8 cellular contexts compared by ENCODE assay signal in the genomic region with DNA sequence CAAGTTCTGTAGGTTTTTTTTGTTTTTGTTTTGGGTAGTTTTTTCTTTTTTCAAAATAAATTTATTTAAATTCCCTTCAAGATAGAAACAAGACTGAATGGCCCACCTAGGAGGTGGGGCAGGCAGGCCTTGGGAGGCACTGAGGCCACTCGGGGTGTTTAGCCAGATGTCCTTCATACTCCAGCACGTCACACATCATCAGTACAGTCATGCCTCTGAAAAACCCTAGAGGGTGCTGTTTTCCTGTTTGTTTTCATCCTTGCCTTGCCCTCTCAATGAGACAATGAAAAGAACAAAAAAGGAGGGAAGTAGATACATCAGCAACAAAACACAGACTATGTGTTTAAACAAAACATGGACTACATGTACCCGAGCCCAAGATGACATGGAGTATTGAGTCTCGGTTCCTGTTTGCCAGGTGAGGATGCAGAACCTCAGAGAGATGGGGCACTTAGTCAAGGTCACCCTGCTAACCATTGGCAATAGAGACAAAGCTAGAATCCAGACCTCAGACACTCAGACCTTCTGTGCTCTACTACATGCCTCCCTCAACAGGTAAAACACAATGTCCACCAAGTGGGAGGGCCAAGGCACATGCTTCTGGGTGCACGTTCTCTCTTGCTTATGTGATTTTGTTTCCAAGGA. TPM values are rescaled to one million over a fixed set of nuclear protein-coding genes. Genes with fewer than 3 reads are reported as not detected.
DNase-seq lines count a peak whose midpoint lies in the region; ATAC-seq and TF ChIP-seq lines count a peak whose summit lies in the region.

No MANE protein-coding gene starts in this region.

- peak; percentile 73 to 75 for TF ChIP-seq CTCF in mammary epithelial cell (conservative IDR thresholded peaks at IDR 0.05 in 1 of 2, IDR thresholded peaks at IDR 0.05 in 1 of 2; ENCODE audit: extremely low read depth in 1 of 2, insufficient read depth in 1 of 2, low read depth in 1 of 2, low read length in 2 of 2)

- H4K20me1 ChIP-seq in mammary epithelial cell (ENCODE audit: insufficient read depth, low read length), result no peaks in the 10 kb centered on the region

- intact Hi-C loops in mammary epithelial cell (cut with micrococcal nuclease), result loop anchor here (1.0 to 2.0 kb wide), 2 partner anchors 48 to 112 kb away; no protein-coding TSS in a partner anchor

- peaks cover 2% of the 10 kb centered on the region for H3K27me3 ChIP-seq in mammary epithelial cell (ENCODE audit: insufficient read depth, low read length)

- H3K27ac ChIP-seq in mammary epithelial cell (ENCODE audit: insufficient read depth, low read depth, low read length), result no peak overlapping the region

- peak; percentile 6 for DNase-seq in COLO668 (lab: John Stamatoyannopoulos, UW; ENCODE audit: unreplicated experiment)
- DNase-seq in NCI-H526 treated with DMSO at 0.1 percent for 48 hours (lab: John Stamatoyannopoulos, UW), result peak; percentile 96
- DNase-seq in mammary epithelial cell, result peak; percentile 48
- DNase-seq in left lobe of liver (ENCODE audit: low spot score), result no peak

- no peaks in the 10 kb centered on the region for H3K36me3 ChIP-seq in mammary epithelial cell (ENCODE audit: insufficient read depth, low read length)

- CTCF ChIA-PET in mammary epithelial cell (lab: Charles Lee; ENCODE audit: low non-redundant PET), result no interaction called here

- no peaks in the 10 kb centered on the region for H3K9me3 ChIP-seq in mammary epithelial cell (replicated peaks; ENCODE audit: insufficient read depth, low read length)

- H3K4me3 ChIP-seq in mammary epithelial cell (replicated peaks in 1 of 3; ENCODE audit: insufficient read depth in 1 of 3, low read depth in 2 of 3, low read length in 3 of 3), result no peak overlapping the region

- no TSS peak for BruUV-seq in mammary epithelial cell (replicated peaks; lab: Mats Ljungman, UMichigan)

- no peaks in the 10 kb centered on the region for H3K4me1 ChIP-seq in mammary epithelial cell (ENCODE audit: insufficient read depth, low read length)

- WGBS in mammary epithelial cell (ENCODE audit: low coverage, missing lambda C conversion rate), result 64% methylated on average over 5 of the region's 5 CpGs

- in situ Hi-C loops in mammary epithelial cell (cut with MboI; ENCODE audit: low sequenced_read_pairs in 2 of 2), result no loop called here

- H3K4me2 ChIP-seq in mammary epithelial cell (ENCODE audit: insufficient read depth, low read depth, low read length), result no peak overlapping the region

- H3K79me2 ChIP-seq in mammary epithelial cell (ENCODE audit: insufficient read depth, low read length), result no peaks in the 10 kb centered on the region

- H3K9ac ChIP-seq in mammary epithelial cell (ENCODE audit: insufficient read depth, low read length), result no peak overlapping the region

- ATAC-seq in GM18519 (IDR thresholded peaks at IDR 0.05; ENCODE audit: low FRiP score, unreplicated experiment) (peak; percentile 76), HG03064 (IDR thresholded peaks at IDR 0.05; ENCODE audit: low read depth, unreplicated experiment) (peak; percentile 65), left lobe of liver (peak; percentile 95), GM21737 (IDR thresholded peaks at IDR 0.05; ENCODE audit: unreplicated experiment) (no peak), GM19324 (IDR thresholded peaks at IDR 0.05; ENCODE audit: low FRiP score, unreplicated experiment) (no peak)

- H2AFZ ChIP-seq in mammary epithelial cell (ENCODE audit: low read depth, low read length), result no peak overlapping the region

- dilution Hi-C loops in mammary epithelial cell (cut with HindIII; ENCODE audit: low sequenced_read_pairs), result no loop called here

RNA-seq across cellular contexts. Expression of a gene that starts 26.8 kb away (rescaled TPM):
- total RNA-seq in mammary epithelial cell (not detected), left lobe of liver (0.28 TPM)
- polyA plus RNA-seq in mammary epithelial cell, result not detected
- not detected for polyA minus RNA-seq in mammary epithelial cell

Comparison
In these comparisons a context has a peak if more than half of its experiments do, and no peak if none do; other contexts are left out.
1. ATAC-seq: peak in GM18519 (single experiment), HG03064 (single experiment) and left lobe of liver (single experiment); none in GM21737 (single experiment) and GM19324 (single experiment).